12 cellular contexts compared by ENCODE assay signal in genomic region chr6:158758464-158758863, GRCh38.
A peak's percentile ranks its signal among the peaks of the same experiment; 100 is the strongest.
DNase-seq lines count a peak whose midpoint lies in the region; ATAC-seq and TF ChIP-seq lines count a peak whose summit lies in the region.
"Had no signal": no experiment of that assay in that cellular context is flagged by ENCODE, and none has a peak within 500 bp of the region (broad histone marks: within the 10 kb centered on the region; RNA-seq: fewer than 3 reads in every experiment).

No MANE protein-coding gene starts in this region.

- H3K27me3 ChIP-seq in A673 (replicated peaks; ENCODE audit: insufficient read depth, low read depth, low read length, poor library complexity), result no peaks in the 10 kb centered on the region
- no peaks in the 10 kb centered on the region for H3K27me3 ChIP-seq in MM.1S (replicated peaks; ENCODE audit: insufficient read depth, low read length)
- H3K27me3 ChIP-seq: left lung, thyroid gland had no signal

- H3K27ac ChIP-seq in A673 (ENCODE audit: low read depth, low read length, poor library complexity, severe bottlenecking) (no peak overlapping the region), MM.1S (ENCODE audit: low read length) (no peak overlapping the region)
- H3K27ac ChIP-seq: left lung, SK-N-MC had no signal

- peaks cover 7% of the 10 kb centered on the region for H3K4me1 ChIP-seq in A673 (ENCODE audit: insufficient read depth, low read length, poor library complexity, severe bottlenecking)
- H3K4me1 ChIP-seq in MM.1S (ENCODE audit: low read length), result no peaks in the 10 kb centered on the region
- H3K4me1 ChIP-seq: left lung had no signal

- BruUV-seq in A673 (replicated peaks; lab: Mats Ljungman, UMichigan), result no TSS peak

- H3K36me3 ChIP-seq in A673 (ENCODE audit: insufficient read depth, low read length, poor library complexity, severe bottlenecking) (no peaks in the 10 kb centered on the region), MM.1S (replicated peaks; ENCODE audit: insufficient read depth, low read length) (no peaks in the 10 kb centered on the region)
- H3K36me3 ChIP-seq: thyroid gland had no signal

- no peaks in the 10 kb centered on the region for H4K20me1 ChIP-seq in MM.1S (ENCODE audit: insufficient read depth, low read length)

- H3K9me3 ChIP-seq in A673 (ENCODE audit: low read depth, low read length, poor library complexity, severe bottlenecking) (no peaks in the 10 kb centered on the region), MM.1S (replicated peaks; ENCODE audit: insufficient read depth, low read length) (no peaks in the 10 kb centered on the region)
- H3K9me3 ChIP-seq: left lung, thyroid gland had no signal

- ATAC-seq in left ventricle myocardium superior, result peak; percentile 42
- ATAC-seq in GM21515 (IDR thresholded peaks at IDR 0.05; ENCODE audit: unreplicated experiment), result no peak
- ATAC-seq: left lung had no signal

- no peak overlapping the region for H3K9ac ChIP-seq in MM.1S (ENCODE audit: low read length)

- no peak overlapping the region for H3K4me3 ChIP-seq in A673 (ENCODE audit: low read depth, low read length, poor library complexity, severe bottlenecking)
- no peak overlapping the region for H3K4me3 ChIP-seq in MM.1S (ENCODE audit: low read length)
- H3K4me3 ChIP-seq: left lung, SK-N-MC, thyroid gland had no signal

- TF ChIP-seq CTCF in A673 (conservative IDR thresholded peaks at IDR 0.05; ENCODE audit: low read depth, low read length), result no peak
- no peak for TF ChIP-seq CTCF in MM.1S (IDR thresholded peaks at IDR 0.05; ENCODE audit: low read length)

- H3K79me2 ChIP-seq in MM.1S (ENCODE audit: low read length), result no peaks in the 10 kb centered on the region

- intact Hi-C loops in left ventricle myocardium superior (cut with micrococcal nuclease), result no loop called here
- intact Hi-C loops in A673 (cut with micrococcal nuclease; ENCODE audit: unreplicated experiment), result no loop called here

- H3F3A ChIP-seq in MM.1S (ENCODE audit: insufficient read depth, low read length), result no peaks in the 10 kb centered on the region

- H3K4me2 ChIP-seq in MM.1S (ENCODE audit: low read depth, low read length), result no peak overlapping the region

- POLR2A ChIA-PET in A673 (lab: Charles Lee; ENCODE audit: low non-redundant PET), result no interaction called here

- no peaks in the 10 kb centered on the region for H3K9me2 ChIP-seq in MM.1S (replicated peaks; ENCODE audit: insufficient read depth, low read length)

- no peak overlapping the region for H2AFZ ChIP-seq in MM.1S (ENCODE audit: low read length)

- CTCF ChIA-PET in A673 (lab: Charles Lee), result no interaction called here

- peak; percentile 86 for DNase-seq in D341Med (ENCODE audit: low spot score)
- DNase-seq in NCI-H1092 treated with DMSO at 0.1 percent for 48 hours (lab: John Stamatoyannopoulos, UW), result peak; percentile 95
- DNase-seq in NCI-H748 (lab: John Stamatoyannopoulos, UW; ENCODE audit: unreplicated experiment), result peak; percentile 83
- DNase-seq in left ventricle myocardium superior, result no peak
- no peak for DNase-seq in A673 (ENCODE audit: low spot score)
- DNase-seq in activated CD4-positive, alpha-beta T cell treated with anti-CD3 and anti-CD28 coated beads for 4 hours, result no peak
- no peak for DNase-seq in MM.1S
- DNase-seq: activated CD8-positive, alpha-beta memory T cell treated with anti-CD3 and anti-CD28 coated beads, Interleukin-2, amount 50 U/mL, for 48 hours; left lung; thyroid gland had no signal

Comparison
In these comparisons a context has a peak if more than half of its experiments do, and no peak if none do; other contexts are left out.
1. DNase-seq: peak in D341Med (single experiment), NCI-H1092 treated with DMSO at 0.1 percent for 48 hours (single experiment) and NCI-H748 (single experiment); none in left ventricle myocardium superior (single experiment), A673 (single experiment), activated CD4-positive, alpha-beta T cell treated with anti-CD3 and anti-CD28 coated beads for 4 hours (0 of 2) and MM.1S (single experiment).